In genomic region chr10:97736403-97736901, GRCh38 we compare ENCODE assay signal across 8 cellular contexts. TPM values are rescaled to one million over a fixed set of nuclear protein-coding genes. Genes with fewer than 3 reads are reported as not detected.
DNase-seq lines count a peak whose midpoint lies in the region; ATAC-seq, FAIRE-seq and TF ChIP-seq lines count a peak whose summit lies in the region.

No MANE protein-coding gene starts in this region.

- BruUV-seq in A673 (replicated peaks; lab: Mats Ljungman, UMichigan), result no TSS peak

- H3K27me3 ChIP-seq in A673 (replicated peaks; ENCODE audit: insufficient read depth, low read depth, low read length, poor library complexity) (no peaks in the 10 kb centered on the region), HUES48 (ENCODE audit: control insufficient read depth, insufficient read depth, low read length) (peaks cover 20% of the 10 kb centered on the region), bronchial epithelial cell (ENCODE audit: control insufficient read depth, insufficient read depth, low read length) (no peaks in the 10 kb centered on the region)

- peak; percentile 28 for ATAC-seq in GM21390 (IDR thresholded peaks at IDR 0.05; ENCODE audit: unreplicated experiment)

- H3K9me3 ChIP-seq in A673 (ENCODE audit: low read depth, low read length, poor library complexity, severe bottlenecking) (no peaks in the 10 kb centered on the region), HUES48 (ENCODE audit: control insufficient read depth, insufficient read depth, low read length) (peaks cover 7% of the 10 kb centered on the region)

- intact Hi-C loops in A673 (cut with micrococcal nuclease; ENCODE audit: unreplicated experiment), result no loop called here

- H3K27ac Mint-ChIP-seq in nephron, result peak overlapping the region; percentile 77 to 95 (median 79)

- peaks cover 13% of the 10 kb centered on the region for H3K36me3 Mint-ChIP-seq in nephron (ENCODE audit: low read depth)

- DNase-seq in A673 (ENCODE audit: low spot score) (no peak), bronchial epithelial cell (ENCODE audit: low read depth) (no peak), HuH-7.5 (ENCODE audit: low spot score) (no peak), COLO829 (ENCODE audit: low spot score) (no peak)
- no peak for DNase-seq in activated CD8-positive, alpha-beta memory T cell treated with anti-CD3 and anti-CD28 coated beads, Interleukin-2, amount 50 U/mL, for 48 hours

- no peak for FAIRE-seq in bronchial epithelial cell (lab: Jason Lieb, UNC)

- H3K27ac ChIP-seq in A673 (ENCODE audit: low read depth, low read length, poor library complexity, severe bottlenecking) (peak overlapping the region; percentile 87), HUES48 (ENCODE audit: low read depth, low read length) (no peak overlapping the region)

- TF ChIP-seq CTCF in A673 (conservative IDR thresholded peaks at IDR 0.05; ENCODE audit: low read depth, low read length), result no peak
- TF ChIP-seq CTCF in bronchial epithelial cell (IDR thresholded peaks at IDR 0.05; ENCODE audit: insufficient read depth, low read length, severe bottlenecking), result no peak
- no peak for TF ChIP-seq CTCF in nephron (IDR thresholded peaks at IDR 0.05; ENCODE audit: unreplicated experiment in 3 of 3)

- CTCF ChIA-PET in A673 (lab: Charles Lee), result interaction anchor here (0.7 to 1.0 kb wide), 2 partner anchors 25 to 49 kb away, joined by 3 to 4 read pairs; partner anchors contain the start of gene AVPI1

- POLR2A ChIA-PET in A673 (lab: Charles Lee; ENCODE audit: low non-redundant PET), result no interaction called here

- peaks cover 3% of the 10 kb centered on the region for H3K36me3 ChIP-seq in A673 (ENCODE audit: insufficient read depth, low read length, poor library complexity, severe bottlenecking)
- peaks cover 25% of the 10 kb centered on the region for H3K36me3 ChIP-seq in HUES48 (ENCODE audit: control insufficient read depth, insufficient read depth, low read length)
- H3K36me3 ChIP-seq in bronchial epithelial cell (ENCODE audit: control insufficient read depth, insufficient read depth, low read length), result peaks cover 5% of the 10 kb centered on the region

- H3K4me1 Mint-ChIP-seq in nephron, result peaks cover 21% of the 10 kb centered on the region

- no peaks in the 10 kb centered on the region for H3K9me3 Mint-ChIP-seq in nephron

- no peak overlapping the region for H3K9ac ChIP-seq in HUES48 (ENCODE audit: low read depth, low read length)

- peaks cover 15% of the 10 kb centered on the region for H3K4me1 ChIP-seq in A673 (ENCODE audit: insufficient read depth, low read length, poor library complexity, severe bottlenecking)
- H3K4me1 ChIP-seq in HUES48 (ENCODE audit: control insufficient read depth, insufficient read depth, low read length), result peaks cover 4% of the 10 kb centered on the region

- peak overlapping the region; percentile 95 to 98 (median 95) for H3K4me3 Mint-ChIP-seq in nephron

- peaks cover 17% of the 10 kb centered on the region for H3K27me3 Mint-ChIP-seq in nephron (ENCODE audit: low read depth)

- H3K4me3 ChIP-seq in A673 (ENCODE audit: low read depth, low read length, poor library complexity, severe bottlenecking) (peak overlapping the region; percentile 80), HUES48 (ENCODE audit: low read depth, low read length) (0 out of 2 replicates have a peak overlapping the region, but pooled peaks have one; percentile 90), bronchial epithelial cell (ENCODE audit: low read depth, low read length) (peak overlapping the region; percentile 84)

RNA-seq across cellular contexts. Expression of gene ZFYVE27, which starts 0.5 kb away (rescaled TPM):
- total RNA-seq in A673 (2021) (26.8 and 31.7 TPM in 2 replicates), bronchial epithelial cell (15.3 and 19.1 TPM in 2 replicates)

RNA-seq across cellular contexts. Expression of gene MARVELD1, which starts 22.9 kb away (rescaled TPM):
- total RNA-seq in A673 (2021) (26.6 and 30.1 TPM in 2 replicates), bronchial epithelial cell (3.6 and 4.7 TPM in 2 replicates)

RNA-seq across cellular contexts. Expression of gene SFRP5, which starts 35.3 kb away (rescaled TPM):
- total RNA-seq in A673 (2021) (not detected in 2 replicates), bronchial epithelial cell (not detected in 2 replicates)

RNA-seq across cellular contexts. Expression of gene AVPI1, which starts 49.4 kb away (rescaled TPM):
- 2.4 and 2.6 TPM in 2 replicates for total RNA-seq in A673 (2021)
- total RNA-seq in bronchial epithelial cell, result 89.2 and 99.3 TPM in 2 replicates
